8 cellular contexts compared by ENCODE assay signal in the genomic region with DNA sequence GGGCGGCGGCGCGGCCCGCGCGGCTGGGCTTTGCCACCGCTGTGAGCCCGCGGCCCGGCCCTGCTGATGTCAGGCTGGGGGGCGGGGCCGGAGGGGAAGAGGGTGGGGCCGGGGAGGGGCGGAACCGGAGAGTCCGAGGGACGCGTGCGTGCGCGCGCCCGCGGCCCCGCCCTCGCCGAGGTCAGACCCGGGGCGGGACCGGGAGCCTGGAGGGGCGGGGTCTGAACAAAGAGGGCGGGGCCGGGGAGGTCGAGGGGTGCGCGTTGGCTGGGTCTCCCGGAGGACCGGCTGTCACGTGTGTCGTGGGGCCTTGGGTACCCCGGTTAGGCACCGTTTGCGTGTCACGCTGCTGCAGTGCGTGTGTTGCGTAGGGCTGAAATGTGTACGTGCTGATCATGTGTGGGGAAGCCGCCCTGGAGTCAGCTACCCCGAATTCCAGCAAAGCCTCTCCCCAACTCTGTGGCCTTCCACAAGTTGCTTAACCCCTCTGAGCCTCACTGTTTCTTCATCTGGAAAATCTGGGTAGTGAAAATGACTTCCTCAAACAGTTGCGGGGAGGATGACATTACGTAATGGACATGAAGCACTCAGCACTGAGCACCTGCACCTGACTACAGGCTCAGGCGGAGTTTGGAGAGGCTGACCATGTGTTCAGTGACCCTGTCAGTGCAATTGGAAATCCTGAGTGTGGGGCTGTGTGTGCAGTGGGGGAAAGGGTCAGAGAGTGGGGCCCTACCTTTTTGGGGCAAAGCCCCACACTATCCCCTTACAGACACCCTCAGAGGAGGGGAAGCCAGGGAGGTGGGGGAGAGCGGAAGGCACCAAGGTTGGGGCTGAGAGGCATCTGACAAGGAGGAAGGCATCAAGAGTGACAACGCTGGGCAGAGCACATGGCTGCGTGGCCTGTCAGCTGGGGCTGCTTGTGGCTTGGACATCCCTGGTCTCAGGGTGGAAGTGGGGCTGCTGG. TPM values are rescaled to one million over a fixed set of nuclear protein-coding genes. Genes with fewer than 3 reads are reported as not detected.
DNase-seq lines count a peak whose midpoint lies in the region; ATAC-seq and TF ChIP-seq lines count a peak whose summit lies in the region.

Gene RALGDS (minus strand): TSS at position 41 of the 967 bp plus-strand sequence. CDS start 86 bp downstream, outside the sequence.

- CTCF ChIA-PET in CD4-positive, alpha-beta memory T cell (lab: Charles Lee; ENCODE audit: partially characterized antibody) = interaction anchor here (1.3 to 30.1 kb wide), 3 partner anchors 12 to 30 kb away, joined by 4 to 596 read pairs (median 5); no protein-coding TSS in a partner anchor
- CTCF ChIA-PET in OCI-LY7 (lab: Charles Lee; ENCODE audit: unreplicated experiment) = no interaction called here

- H3K4me3 Mint-ChIP-seq in CD4-positive, alpha-beta memory T cell = peak within 1 kb of the TSS; percentile 69 to 84 (median 80)

- H3K27me3 ChIP-seq in CD4-positive, alpha-beta memory T cell (ENCODE audit: insufficient read depth, low read length) = no peaks in the 10 kb centered on the region
- H3K27me3 ChIP-seq in HUES48 (ENCODE audit: control insufficient read depth, insufficient read depth, low read length) = peaks cover 42% of the 10 kb centered on the region

- peaks cover 4% of the 10 kb centered on the region for H3K36me3 ChIP-seq in CD4-positive, alpha-beta memory T cell (ENCODE audit: insufficient read depth, low read length)
- H3K36me3 ChIP-seq in HUES48 (ENCODE audit: control insufficient read depth, insufficient read depth, low read length) (no peaks in the 10 kb centered on the region), OCI-LY7 (ENCODE audit: insufficient read depth, low read length) (no peaks in the 10 kb centered on the region)

- peak within 1 kb of the TSS; percentile 57; the same call in 1 of the 2 replicates for H3K9ac ChIP-seq in HUES48 (ENCODE audit: low read depth, low read length)

- ATAC-seq in GM21367 (IDR thresholded peaks at IDR 0.05; ENCODE audit: unreplicated experiment) = peak; percentile 44

- peak within 1 kb of the TSS; percentile 66 for H3K4me2 ChIP-seq in OCI-LY7 (ENCODE audit: low read length)

- no peak within 1 kb of the TSS for H2AFZ ChIP-seq in OCI-LY7 (ENCODE audit: low read length)

- no peak for TF ChIP-seq CTCF in OCI-LY7 (conservative IDR thresholded peaks at IDR 0.05; ENCODE audit: low read length)

- intact Hi-C loops in CD4-positive, alpha-beta memory T cell (cut with micrococcal nuclease) = loop anchor here (1.0 kb wide), 3 partner anchors 10 to 28 kb away; no protein-coding TSS in a partner anchor
- intact Hi-C loops in OCI-LY7 (cut with micrococcal nuclease; ENCODE audit: unreplicated experiment) = loop anchor here (1.0 kb wide), 1 partner anchor 27 kb away; no protein-coding TSS in a partner anchor

- POLR2A ChIA-PET in CD4-positive, alpha-beta memory T cell (lab: Charles Lee; ENCODE audit: partially characterized antibody) = interaction anchor here (1.1 to 25.7 kb wide), 5 partner anchors 10 to 91 kb away, joined by 6 to 345 read pairs (median 17); partner anchors contain the start of gene GTF3C5
- POLR2A ChIA-PET in OCI-LY7 (lab: Charles Lee) = no interaction called here

- no peaks in the 10 kb centered on the region for H3K9me3 Mint-ChIP-seq in CD4-positive, alpha-beta memory T cell

- peaks cover 93% of the 10 kb centered on the region for H3K4me1 ChIP-seq in CD4-positive, alpha-beta memory T cell (ENCODE audit: insufficient read depth, low read length)
- H3K4me1 ChIP-seq in HUES48 (ENCODE audit: control insufficient read depth, insufficient read depth, low read length) = peaks cover 12% of the 10 kb centered on the region; the same call in 1 of the 2 replicates
- peaks cover 13% of the 10 kb centered on the region for H3K4me1 ChIP-seq in OCI-LY7 (ENCODE audit: insufficient read depth, low read length, poor library complexity, severe bottlenecking)

- BruUV-seq in OCI-LY7 (replicated peaks; lab: Mats Ljungman, UMichigan) = no TSS peak

- H3K4me3 ChIP-seq in CD4-positive, alpha-beta memory T cell (ENCODE audit: low read length in 2 of 2) = peak within 1 kb of the TSS in 1 of 2 donors; percentile 55
- H3K4me3 ChIP-seq in HUES48 (ENCODE audit: low read depth, low read length) = peak within 1 kb of the TSS; percentile 64
- H3K4me3 ChIP-seq in OCI-LY7 (ENCODE audit: low read depth, low read length, poor library complexity, severe bottlenecking) = peak within 1 kb of the TSS; percentile 64

- peak within 1 kb of the TSS; percentile 88 for H3K27ac ChIP-seq in CD4-positive, alpha-beta memory T cell (ENCODE audit: low read depth, low read length)
- H3K27ac ChIP-seq in HUES48 (ENCODE audit: low read depth, low read length) (peak within 1 kb of the TSS; percentile 45), OCI-LY7 (ENCODE audit: low read depth, low read length, poor library complexity, severe bottlenecking) (peak within 1 kb of the TSS; percentile 29)

- DNase-seq in CD4-positive, alpha-beta memory T cell = peak; percentile 85 to 91 (median 87)
- DNase-seq in OCI-LY7 (ENCODE audit: low spot score) = peak; percentile 90
- DNase-seq in activated T-cell treated with anti-CD3 and anti-CD28 coated beads for 1 hour (ENCODE audit: low read depth) = peak; percentile 92
- peak; percentile 98 for DNase-seq in epidermal melanocyte (ENCODE audit: insufficient read length, low spot score)
- peak; percentile 84 for DNase-seq in middle frontal gyrus (ENCODE audit: extremely low spot score, low spot score)
- peak; percentile 83 to 86 for DNase-seq in stimulated activated CD8-positive, alpha-beta memory T cell treated with anti-CD3 and anti-CD28 coated beads, Interleukin-2, amount 100 ng/mL, for 1 hour (ENCODE audit: low read depth in 2 of 2)

- no peaks in the 10 kb centered on the region for H3K9me3 ChIP-seq in CD4-positive, alpha-beta memory T cell (ENCODE audit: control insufficient read depth in 1 of 2, low read length in 2 of 2)
- H3K9me3 ChIP-seq in HUES48 (ENCODE audit: control insufficient read depth, insufficient read depth, low read length) (no peaks in the 10 kb centered on the region), OCI-LY7 (ENCODE audit: low read length) (no peaks in the 10 kb centered on the region)

- H3K79me2 ChIP-seq in OCI-LY7 (ENCODE audit: insufficient read depth, low read depth, low read length) = no peaks in the 10 kb centered on the region

- H3K27ac Mint-ChIP-seq in CD4-positive, alpha-beta memory T cell = peak within 1 kb of the TSS; percentile 95 to 100 (median 98)

- H3K27me3 Mint-ChIP-seq in CD4-positive, alpha-beta memory T cell = no peaks in the 10 kb centered on the region

- H4K20me1 ChIP-seq in OCI-LY7 (ENCODE audit: insufficient read depth, low read length) = peaks cover 6% of the 10 kb centered on the region; the same call in 1 of the 2 replicates

- H3K9me2 ChIP-seq in OCI-LY7 (ENCODE audit: insufficient read depth, low read length) = no peaks in the 10 kb centered on the region

- H3K4me1 Mint-ChIP-seq in CD4-positive, alpha-beta memory T cell = peaks cover 37 to 86% (median 65%) of the 10 kb centered on the region in 4 donors

- peaks cover 0 to 18% of the 10 kb centered on the region in 2 donors for H3K36me3 Mint-ChIP-seq in CD4-positive, alpha-beta memory T cell

RNA-seq across cellular contexts. Expression of gene RALGDS, which starts in this region (rescaled TPM):
- total RNA-seq in CD4-positive, alpha-beta memory T cell = 100 to 1,000 TPM; 123 to 131 TPM
- 10 to 100 TPM; 27.9 to 67.8 TPM for polyA plus RNA-seq in CD4-positive, alpha-beta memory T cell
- total RNA-seq in OCI-LY7 (2014; rRNA removed; shearing (Covaris generic)) = 22.0 and 28.2 TPM in 2 replicates
- total RNA-seq in OCI-LY7 (2022) = 23.8 and 28.6 TPM in 2 replicates

Comparison
In these comparisons a context has a peak if more than half of its experiments do, and no peak if none do; other contexts are left out.
1. RNA of gene RALGDS (total RNA-seq): 123 to 131 TPM in CD4-positive, alpha-beta memory T cell; 22.0 to 28.6 TPM in OCI-LY7; every median in the first group is over 4 times any median in the second.
2. H3K27ac ChIP-seq: peak in every context shown above with its lines; median percentile 88 in CD4-positive, alpha-beta memory T cell; 45 in HUES48; 29 in OCI-LY7.
3. Peak in every context shown above with its lines, with median percentiles within 50 percentile points of each other: DNase-seq.